8 cellular contexts compared by ENCODE assay signal in genomic region chr13:27375686-27376326, GRCh38. TPM values are rescaled to one million over a fixed set of nuclear protein-coding genes. Genes with fewer than 3 reads are reported as not detected.
A peak's percentile ranks its signal among the peaks of the same experiment; 100 is the strongest.
DNase-seq lines count a peak whose midpoint lies in the region; ATAC-seq and TF ChIP-seq lines count a peak whose summit lies in the region.

No MANE protein-coding gene starts in this region.

- ATAC-seq in left lung (peak; percentile 55), HG03039 (IDR thresholded peaks at IDR 0.05; ENCODE audit: unreplicated experiment) (no peak), GM21717 (IDR thresholded peaks at IDR 0.05; ENCODE audit: unreplicated experiment) (no peak)

- H3K4me3 ChIP-seq in cardiac fibroblast (replicated peaks in 1 of 2; ENCODE audit: low read depth in 2 of 2, low read length in 2 of 2): no peak overlapping the region
- no peak overlapping the region for H3K4me3 ChIP-seq in left lung

- no peak overlapping the region for H3K27ac ChIP-seq in left lung

- H3K36me3 ChIP-seq in left lung: no peaks in the 10 kb centered on the region

- H3K27me3 ChIP-seq in left lung: peaks cover 0 to 40% of the 10 kb centered on the region in 2 donors

- TF ChIP-seq CTCF in GM12873 (IDR thresholded peaks at IDR 0.05; ENCODE audit: insufficient read depth, low read depth, low read length, missing control alignments) (peak; percentile 91), cardiac fibroblast (IDR thresholded peaks at IDR 0.05; ENCODE audit: low read depth, low read length) (peak; percentile 84), left lung (IDR thresholded peaks at IDR 0.05) (peak; percentile 77 to 81)

- H3K9me3 ChIP-seq in left lung: no peaks in the 10 kb centered on the region

- intact Hi-C loops in left lung (cut with DNase I): no loop called here

- DNase-seq in NCI-H1048 (lab: John Stamatoyannopoulos, UW): peak; percentile 21
- DNase-seq in UCSD-AML1 (lab: John Stamatoyannopoulos, UW; ENCODE audit: unreplicated experiment): peak; percentile 56
- peak; percentile 75 to 82 for DNase-seq in cardiac fibroblast (ENCODE audit: low read depth in 2 of 2)
- DNase-seq in left lung: peak in 1 of 2 donors; percentile 48
- DNase-seq in stimulated activated CD8-positive, alpha-beta memory T cell treated with anti-CD3 and anti-CD28 coated beads, Interleukin-12 subunit alpha, Interleukin-12 subunit beta, amount 100 ng/mL, for 1 hour (ENCODE audit: low read depth): peak; percentile 27

- H3K4me1 ChIP-seq in left lung: no peaks in the 10 kb centered on the region

RNA-seq across cellular contexts. Expression of gene GTF3A, which starts 48.6 kb away (rescaled TPM):
- total RNA-seq in left lung: 100 to 1,000 TPM in 1 of 2 donors, 10 to 100 TPM in 1; 66.6 to 124 TPM
